In genomic region chr6:24113891-24114290, GRCh38 we compare ENCODE assay signal across 12 cellular contexts. TPM values are rescaled to one million over a fixed set of nuclear protein-coding genes. Genes with fewer than 3 reads are reported as not detected.
"Had no signal": no experiment of that assay in that cellular context is flagged by ENCODE, and none has a peak within 500 bp of the region (broad histone marks: within the 10 kb centered on the region; RNA-seq: fewer than 3 reads in every experiment).

No MANE protein-coding gene starts in this region.

- H3K27ac ChIP-seq: GM23248 had no signal

- ATAC-seq: GM23338, HCT116 had no signal

- H3K4me2 ChIP-seq: GM23338 had no signal

- H3K4me1 ChIP-seq: HAP-1 had no signal

- H3K9ac ChIP-seq: GM23248 had no signal

- H2AFZ ChIP-seq: GM23248, GM23338 had no signal

- H3K4me3 ChIP-seq: GM23248, GM23338, HAP-1 had no signal

- FAIRE-seq: H1, H54 had no signal

- H3K9me3 ChIP-seq: HAP-1 had no signal

- H3K36me3 ChIP-seq: HAP-1 had no signal

- DNase-seq: GM23248, GOT3, H7, H9, HCEC 1CT, HFFc6 had no signal

RNA-seq across cellular contexts. Expression of gene NRSN1, which starts 12.1 kb away (rescaled TPM):
- total RNA-seq: GM23248, H4, H7, H9, HFFc6 had no signal
- polyA plus RNA-seq: GM23248 had no signal
